ENCODE assay signal across 26 cellular contexts in genomic region chr11:61493832-61494231, GRCh38. TPM values are rescaled to one million over a fixed set of nuclear protein-coding genes. Genes with fewer than 3 reads are reported as not detected.
"Had no signal": no experiment of that assay in that cellular context is flagged by ENCODE, and none has a peak within 500 bp of the region (broad histone marks: within the 10 kb centered on the region; RNA-seq: fewer than 3 reads in every experiment).

No MANE protein-coding gene starts in this region.

- H3K9me2 ChIP-seq: SK-N-SH had no signal

- H3K4me2 ChIP-seq: SK-N-SH had no signal

- H3K9me3 Mint-ChIP-seq: activated CD4-positive, alpha-beta memory T cell treated with anti-CD3 and anti-CD28 coated beads, Interleukin-2, amount 10 ng/mL, durations not matched to agents 7 days and 5 days; activated naive CD4-positive, alpha-beta T cell treated with anti-CD3 and anti-CD28 coated beads, Interleukin-2, amount 10 ng/mL, durations not matched to agents 7 days and 5 days; activated naive CD8-positive, alpha-beta T cell treated with anti-CD3 and anti-CD28 coated beads for 36 hours; activated T-helper 17 cell treated with anti-CD3 and anti-CD28 coated beads, Interleukin-2, amount 50 U/mL, for 72 hours had no signal

- H3K9ac ChIP-seq: SK-N-SH had no signal

- ATAC-seq: activated CD4-positive, alpha-beta T cell treated with anti-CD3 and anti-CD28 coated beads for 36 hours; activated T-helper 17 cell treated with anti-CD3 and anti-CD28 coated beads, Interleukin-2, amount 50 U/mL, for 72 hours had no signal

- H3K36me3 ChIP-seq: breast epithelium, WERI-Rb-1 had no signal

- H3K27me3 ChIP-seq: breast epithelium, SJCRH30 had no signal

- DNase-seq: activated CD4-positive, alpha-beta memory T cell treated with anti-CD3 and anti-CD28 coated beads, Interleukin-2, amount 10 ng/mL, durations not matched to agents 7 days and 5 days; activated CD4-positive, alpha-beta T cell treated with anti-CD3 and anti-CD28 coated beads for 36 hours; activated CD4-positive, alpha-beta T cell treated with anti-CD3 and anti-CD28 coated beads, Interleukin-2, amount 50 U/mL, for 1 hour; activated gamma-delta T cell; activated naive CD4-positive, alpha-beta T cell treated with anti-CD3 and anti-CD28 coated beads, Interleukin-2, amount 10 ng/mL, durations not matched to agents 7 days and 5 days; activated naive CD8-positive, alpha-beta T cell treated with anti-CD3 and anti-CD28 coated beads for 36 hours; activated T-cell treated with anti-CD3 and anti-CD28 coated beads for 4 hours; activated T-cell treated with anti-CD3 and anti-CD28 coated beads, Interleukin-2, amount 50 U/mL, for 48 hours; KG1; NCI-H1048; NCI-H1930; NCI-H2107; NCI-H226; NCI-H526 treated with DMSO at 0.1 percent for 48 hours; NCI-H82; SK-N-SH; T-helper 1 cell; WERI-Rb-1 had no signal

- H3K4me3 ChIP-seq: breast epithelium, SJCRH30 had no signal

- H3K27me3 Mint-ChIP-seq: activated CD4-positive, alpha-beta memory T cell treated with anti-CD3 and anti-CD28 coated beads, Interleukin-2, amount 10 ng/mL, durations not matched to agents 7 days and 5 days; activated CD4-positive, alpha-beta T cell treated with anti-CD3 and anti-CD28 coated beads for 36 hours; activated naive CD4-positive, alpha-beta T cell treated with anti-CD3 and anti-CD28 coated beads, Interleukin-2, amount 10 ng/mL, durations not matched to agents 7 days and 5 days; activated naive CD8-positive, alpha-beta T cell treated with anti-CD3 and anti-CD28 coated beads for 36 hours had no signal

- H3K27ac Mint-ChIP-seq: activated CD4-positive, alpha-beta memory T cell treated with anti-CD3 and anti-CD28 coated beads, Interleukin-2, amount 10 ng/mL, durations not matched to agents 7 days and 5 days; activated CD4-positive, alpha-beta T cell treated with anti-CD3 and anti-CD28 coated beads for 36 hours; activated naive CD4-positive, alpha-beta T cell treated with anti-CD3 and anti-CD28 coated beads, Interleukin-2, amount 10 ng/mL, durations not matched to agents 7 days and 5 days; activated naive CD8-positive, alpha-beta T cell treated with anti-CD3 and anti-CD28 coated beads for 36 hours; activated T-helper 17 cell treated with anti-CD3 and anti-CD28 coated beads, Interleukin-2, amount 50 U/mL, for 72 hours had no signal

- H3K36me3 Mint-ChIP-seq: activated naive CD4-positive, alpha-beta T cell treated with anti-CD3 and anti-CD28 coated beads, Interleukin-2, amount 10 ng/mL, durations not matched to agents 7 days and 5 days; activated naive CD8-positive, alpha-beta T cell treated with anti-CD3 and anti-CD28 coated beads for 36 hours had no signal

- H3K4me1 Mint-ChIP-seq: activated CD4-positive, alpha-beta memory T cell treated with anti-CD3 and anti-CD28 coated beads, Interleukin-2, amount 10 ng/mL, durations not matched to agents 7 days and 5 days; activated CD4-positive, alpha-beta T cell treated with anti-CD3 and anti-CD28 coated beads for 36 hours; activated naive CD4-positive, alpha-beta T cell treated with anti-CD3 and anti-CD28 coated beads, Interleukin-2, amount 10 ng/mL, durations not matched to agents 7 days and 5 days; activated naive CD8-positive, alpha-beta T cell treated with anti-CD3 and anti-CD28 coated beads for 36 hours; activated T-helper 17 cell treated with anti-CD3 and anti-CD28 coated beads, Interleukin-2, amount 50 U/mL, for 72 hours had no signal

- H3K4me3 Mint-ChIP-seq: activated CD4-positive, alpha-beta memory T cell treated with anti-CD3 and anti-CD28 coated beads, Interleukin-2, amount 10 ng/mL, durations not matched to agents 7 days and 5 days; activated CD4-positive, alpha-beta T cell treated with anti-CD3 and anti-CD28 coated beads for 36 hours; activated naive CD4-positive, alpha-beta T cell treated with anti-CD3 and anti-CD28 coated beads, Interleukin-2, amount 10 ng/mL, durations not matched to agents 7 days and 5 days; activated naive CD8-positive, alpha-beta T cell treated with anti-CD3 and anti-CD28 coated beads for 36 hours; activated T-helper 17 cell treated with anti-CD3 and anti-CD28 coated beads, Interleukin-2, amount 50 U/mL, for 72 hours had no signal

- H3K9me3 ChIP-seq: breast epithelium, SJCRH30, SK-N-SH had no signal

RNA-seq across cellular contexts. Expression of gene LRRC10B, which starts 14.7 kb away (rescaled TPM):
- total RNA-seq: activated CD4-positive, alpha-beta T cell treated with anti-CD3 and anti-CD28 coated beads for 36 hours; activated CD8-positive, alpha-beta memory T cell treated with anti-CD3 and anti-CD28 coated beads for 36 hours; activated naive CD8-positive, alpha-beta T cell treated with anti-CD3 and anti-CD28 coated beads for 36 hours; activated T-helper 17 cell treated with anti-CD3 and anti-CD28 coated beads, Interleukin-2, amount 50 U/mL, for 72 hours; LHCN-M2; NCI-H460; OCI-LY7; RPMI7951 had no signal
- polyA plus RNA-seq: SK-N-SH had no signal
